In the genomic region with DNA sequence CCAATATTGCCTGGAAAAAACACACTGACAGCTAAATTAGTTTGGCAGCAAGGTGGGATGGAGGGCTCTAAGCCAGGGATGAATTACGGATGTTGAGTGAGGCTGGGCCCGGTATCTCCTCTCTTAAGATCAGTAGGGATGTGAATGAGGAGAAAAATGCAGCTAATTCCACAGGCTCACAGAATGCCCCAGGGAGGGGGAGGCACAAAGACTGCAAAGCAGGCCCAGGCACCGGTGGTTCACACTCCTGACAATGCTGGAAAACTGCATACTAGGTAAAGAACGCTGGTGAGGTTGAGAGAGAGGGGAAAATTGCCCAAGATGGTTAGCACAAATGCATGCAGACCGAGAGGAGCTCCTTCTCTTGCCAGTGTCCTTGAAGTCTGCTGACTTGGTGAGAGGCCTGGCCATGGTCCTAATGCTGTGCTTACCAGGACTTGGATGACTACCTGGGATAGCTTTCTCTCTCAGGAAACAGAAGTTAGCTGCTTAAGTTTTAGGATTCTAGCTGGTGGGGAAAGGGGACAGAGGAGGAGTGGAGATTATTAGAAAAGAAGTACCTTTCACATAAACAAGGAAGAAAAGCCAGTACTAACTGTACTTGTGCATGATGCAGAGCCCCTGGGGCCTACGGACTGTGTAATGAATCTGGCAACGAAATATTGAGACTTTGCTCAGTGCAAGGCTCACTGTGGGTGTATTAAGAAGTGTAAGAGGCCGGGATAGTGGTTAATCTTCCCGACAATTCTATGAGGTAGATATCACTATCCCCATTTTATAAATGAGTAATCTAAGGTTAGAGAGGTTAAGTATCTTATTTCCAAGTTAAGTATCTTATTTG, we compare ENCODE assay signal across 17 cellular contexts.
A peak's percentile ranks its signal among the peaks of the same experiment; 100 is the strongest.
DNase-seq lines count a peak whose midpoint lies in the region; ATAC-seq and TF ChIP-seq lines count a peak whose summit lies in the region.
"Had no signal": no experiment of that assay in that cellular context is flagged by ENCODE, and none has a peak within 500 bp of the region (broad histone marks: within the 10 kb centered on the region; RNA-seq: fewer than 3 reads in every experiment).

No MANE protein-coding gene starts in this region.

- TF ChIP-seq POLR2A in thyroid gland (IDR thresholded peaks at IDR 0.05) = no peak

- no peak for ATAC-seq in GM19463 (IDR thresholded peaks at IDR 0.05; ENCODE audit: unreplicated experiment)
- no peak for ATAC-seq in GM18858 (IDR thresholded peaks at IDR 0.05; ENCODE audit: unreplicated experiment)

- no peak overlapping the region for H2BK15ac ChIP-seq in mesendoderm (replicated peaks; ENCODE audit: low read depth)

- no peak overlapping the region for H4K8ac ChIP-seq in mesendoderm (ENCODE audit: low read depth, low read length)

- H2AK5ac ChIP-seq in mesendoderm (ENCODE audit: low read length) = no peak overlapping the region

- H3K4me3 ChIP-seq in dorsolateral prefrontal cortex (no peak overlapping the region), mesendoderm (ENCODE audit: low read length) (no peak overlapping the region), thyroid gland (replicated peaks in 1 of 3) (no peak overlapping the region)
- H3K4me3 ChIP-seq: SJSA1 had no signal

- no peak overlapping the region for H3K4me3 Mint-ChIP-seq in activated naive CD4-positive, alpha-beta T cell treated with anti-CD3 and anti-CD28 coated beads, Interleukin-2, amount 50 U/mL, for 24 hours
- H3K4me3 Mint-ChIP-seq in activated naive CD4-positive, alpha-beta T cell treated with anti-CD3 and anti-CD28 coated beads, Interleukin-2, amount 10 ng/mL, durations not matched to agents 7 days and 5 days = no peak overlapping the region
- H3K4me3 Mint-ChIP-seq: CD4-positive, alpha-beta memory T cell had no signal

- H3K9me3 Mint-ChIP-seq in activated naive CD4-positive, alpha-beta T cell treated with anti-CD3 and anti-CD28 coated beads, Interleukin-2, amount 50 U/mL, for 24 hours = no peaks in the 10 kb centered on the region
- H3K9me3 Mint-ChIP-seq in activated naive CD4-positive, alpha-beta T cell treated with anti-CD3 and anti-CD28 coated beads, Interleukin-2, amount 10 ng/mL, durations not matched to agents 7 days and 5 days = no peaks in the 10 kb centered on the region
- H3K9me3 Mint-ChIP-seq: CD4-positive, alpha-beta memory T cell had no signal

- no peak overlapping the region for H3K9ac ChIP-seq in mesendoderm (ENCODE audit: low read length)

- H3K36me3 ChIP-seq in mesendoderm (ENCODE audit: control insufficient read depth, insufficient read depth, low read length) (no peaks in the 10 kb centered on the region), thyroid gland (no peaks in the 10 kb centered on the region)

- H3K4ac ChIP-seq in mesendoderm (ENCODE audit: low read depth, low read length) = no peak overlapping the region

- peak overlapping the region; percentile 74 for H3K27ac Mint-ChIP-seq in activated naive CD4-positive, alpha-beta T cell treated with anti-CD3 and anti-CD28 coated beads, Interleukin-2, amount 50 U/mL, for 24 hours
- H3K27ac Mint-ChIP-seq in activated naive CD4-positive, alpha-beta T cell treated with anti-CD3 and anti-CD28 coated beads, Interleukin-2, amount 10 ng/mL, durations not matched to agents 7 days and 5 days = no peak overlapping the region
- H3K27ac Mint-ChIP-seq: CD4-positive, alpha-beta memory T cell had no signal

- H3K4me2 ChIP-seq in mesendoderm (ENCODE audit: low read length) = no peak overlapping the region

- no peaks in the 10 kb centered on the region for H3K27me3 Mint-ChIP-seq in activated naive CD4-positive, alpha-beta T cell treated with anti-CD3 and anti-CD28 coated beads, Interleukin-2, amount 50 U/mL, for 24 hours
- no peaks in the 10 kb centered on the region for H3K27me3 Mint-ChIP-seq in activated naive CD4-positive, alpha-beta T cell treated with anti-CD3 and anti-CD28 coated beads, Interleukin-2, amount 10 ng/mL, durations not matched to agents 7 days and 5 days

- H2BK5ac ChIP-seq in mesendoderm (ENCODE audit: low read length) = no peak overlapping the region

- DNase-seq in activated naive CD4-positive, alpha-beta T cell treated with anti-CD3 and anti-CD28 coated beads, Interleukin-2, amount 10 ng/mL, durations not matched to agents 7 days and 5 days = no peak
- DNase-seq in dorsolateral prefrontal cortex (no peak), mesendoderm (peak; percentile 57), thyroid gland (peak; percentile 70 to 71), NOMO-1 treated with DMSO at 0.1 percent for 48 hours (lab: John Stamatoyannopoulos, UW; ENCODE audit: unreplicated experiment) (no peak)
- DNase-seq: CD4-positive, alpha-beta memory T cell; GOT3; NCI-H1930; NCI-H2171; NK-92 treated with Interleukin-12 subunit alpha and Interleukin-12 subunit beta, amount 100 ng/mL, for 24 hours had no signal

- H3K36me3 Mint-ChIP-seq in activated naive CD4-positive, alpha-beta T cell treated with anti-CD3 and anti-CD28 coated beads, Interleukin-2, amount 50 U/mL, for 24 hours = no peaks in the 10 kb centered on the region
- no peaks in the 10 kb centered on the region for H3K36me3 Mint-ChIP-seq in activated naive CD4-positive, alpha-beta T cell treated with anti-CD3 and anti-CD28 coated beads, Interleukin-2, amount 10 ng/mL, durations not matched to agents 7 days and 5 days
- H3K36me3 Mint-ChIP-seq: CD4-positive, alpha-beta memory T cell had no signal

- no CpG with 5 or more reads among the region's 9 CpGs for WGBS in mesendoderm (ENCODE audit: extremely low coverage, insufficient coverage, low lambda C conversion rate)
- WGBS in thyroid gland, 2 donors = 64 to 65% methylated on average over 9 of the region's 9 CpGs

- H3K23ac ChIP-seq in mesendoderm (ENCODE audit: low read length) = no peak overlapping the region

- H3K27ac ChIP-seq in dorsolateral prefrontal cortex (peak overlapping the region in 48 of 59 donors; percentile 0 to 97 (median 48)), mesendoderm (ENCODE audit: low read depth, low read length) (no peak overlapping the region), thyroid gland (peak overlapping the region; percentile 15 to 43 (median 38))
- H3K27ac ChIP-seq: 22Rv1, HL-60, RWPE1, SJSA1 had no signal

- H3K27me3 ChIP-seq in dorsolateral prefrontal cortex = no peaks in the 10 kb centered on the region
- no peaks in the 10 kb centered on the region for H3K27me3 ChIP-seq in mesendoderm (ENCODE audit: insufficient read depth, low read length, poor library complexity)
- H3K27me3 ChIP-seq in thyroid gland = no peaks in the 10 kb centered on the region
- H3K27me3 ChIP-seq: SJSA1 had no signal

- H3K56ac ChIP-seq in mesendoderm (ENCODE audit: low read length) = peak overlapping the region; percentile 29

- H3K9me3 ChIP-seq in thyroid gland = no peaks in the 10 kb centered on the region
- H3K9me3 ChIP-seq: SJSA1 had no signal

- H3K4me1 ChIP-seq in mesendoderm (ENCODE audit: control insufficient read depth, low read depth, low read length) (peaks cover 4% of the 10 kb centered on the region), thyroid gland (peaks cover 12 to 36% of the 10 kb centered on the region in 2 donors)

- H3K4me1 Mint-ChIP-seq in activated naive CD4-positive, alpha-beta T cell treated with anti-CD3 and anti-CD28 coated beads, Interleukin-2, amount 50 U/mL, for 24 hours = no peaks in the 10 kb centered on the region
- no peaks in the 10 kb centered on the region for H3K4me1 Mint-ChIP-seq in activated naive CD4-positive, alpha-beta T cell treated with anti-CD3 and anti-CD28 coated beads, Interleukin-2, amount 10 ng/mL, durations not matched to agents 7 days and 5 days
- H3K4me1 Mint-ChIP-seq: CD4-positive, alpha-beta memory T cell had no signal

- no peaks in the 10 kb centered on the region for H3K79me1 ChIP-seq in mesendoderm (ENCODE audit: low read length)

- H3K79me2 ChIP-seq in mesendoderm (ENCODE audit: control insufficient read depth, insufficient read depth, low read length) = no peaks in the 10 kb centered on the region

- no peak overlapping the region for H2BK120ac ChIP-seq in mesendoderm (ENCODE audit: low read depth, low read length)

- H4K5ac ChIP-seq in mesendoderm (ENCODE audit: low read length) = no peak overlapping the region

- CTCF ChIA-PET in activated naive CD4-positive, alpha-beta T cell treated with anti-CD3 and anti-CD28 coated beads, Interleukin-2, amount 10 ng/mL, durations not matched to agents 7 days and 5 days (lab: Charles Lee) = interaction anchor here (1.2 to 2.5 kb wide), 2 partner anchors 12 to 150 kb away, joined by 3 to 13 read pairs; no protein-coding TSS in a partner anchor

- no peak for TF ChIP-seq CTCF in dorsolateral prefrontal cortex (IDR thresholded peaks at IDR 0.05 in 54 of 56, conservative IDR thresholded peaks at IDR 0.05 in 2 of 56; ENCODE audit: low read depth in 1 of 56, partially characterized antibody in 56 of 56)
- TF ChIP-seq CTCF in thyroid gland (IDR thresholded peaks at IDR 0.05) = no peak

- intact Hi-C loops in dorsolateral prefrontal cortex (cut with DNase I) (no loop called here), thyroid gland (cut with DNase I) (no loop called here)

- H3K18ac ChIP-seq in mesendoderm (ENCODE audit: low read length) = no peak overlapping the region

Comparison
In these comparisons a context has a peak if more than half of its experiments do, and no peak if none do; other contexts are left out.
1. DNase-seq: peak in mesendoderm (single experiment) and thyroid gland (2 of 2); none in activated naive CD4-positive, alpha-beta T cell treated with anti-CD3 and anti-CD28 coated beads, Interleukin-2, amount 10 ng/mL, durations not matched to agents 7 days and 5 days (single experiment), dorsolateral prefrontal cortex (0 of 10) and NOMO-1 treated with DMSO at 0.1 percent for 48 hours (single experiment).